Comparison of ENCODE assay signal across 8 cellular contexts in genomic region chr22:48492371-48493320, GRCh38.
DNase-seq lines count a peak whose midpoint lies in the region; ATAC-seq, FAIRE-seq and TF ChIP-seq lines count a peak whose summit lies in the region.

No MANE protein-coding gene starts in this region.

- no peak overlapping the region for H3K23ac ChIP-seq in H1 (ENCODE audit: insufficient read length)

- no peak overlapping the region for H3K27ac ChIP-seq in SJSA1
- H3K27ac ChIP-seq in H1 (ENCODE audit: low read depth, low read length) = no peak overlapping the region
- H3K27ac ChIP-seq in tibial nerve = peak overlapping the region in 1 of 4 donors; percentile 34

- H4K20me1 ChIP-seq in H1 (replicated peaks in 1 of 2; ENCODE audit: control insufficient read depth in 1 of 2, insufficient read depth in 2 of 2, low read length in 2 of 2) = peaks cover 16 to 25% of the 10 kb centered on the region in 2 experiments

- no peak overlapping the region for H3K4me3 Mint-ChIP-seq in memory B cell

- peaks cover 7% of the 10 kb centered on the region for H3K4me1 Mint-ChIP-seq in memory B cell

- H4K91ac ChIP-seq in H1 (replicated peaks; ENCODE audit: insufficient read length, low read length) = no peak overlapping the region

- CTCF ChIA-PET in H1 (lab: Charles Lee; ENCODE audit: partially characterized antibody) = interaction anchor here (0.6 to 2.0 kb wide), 29 partner anchors 8 to 1666 kb away, joined by 3 to 8 read pairs (median 3); no protein-coding TSS in a partner anchor

- peaks cover 4% of the 10 kb centered on the region for H3K9me3 ChIP-seq in SJSA1 (replicated peaks)
- no peaks in the 10 kb centered on the region for H3K9me3 ChIP-seq in H1 (ENCODE audit: insufficient read depth in 2 of 2, low read depth in 1 of 2, low read length in 1 of 2)
- H3K9me3 ChIP-seq in tibial nerve = no peaks in the 10 kb centered on the region

- peaks cover 20% of the 10 kb centered on the region for H3K36me3 ChIP-seq in SJSA1
- H3K36me3 ChIP-seq in H1 (ENCODE audit: control insufficient read depth in 2 of 4, insufficient read depth in 4 of 4, low read length in 3 of 4) = no peaks in the 10 kb centered on the region
- H3K36me3 ChIP-seq in tibial nerve = no peaks in the 10 kb centered on the region

- H3K27ac Mint-ChIP-seq in memory B cell = no peak overlapping the region

- no peak overlapping the region for H2BK120ac ChIP-seq in H1 (replicated peaks; ENCODE audit: low read depth, low read length)

- no peak overlapping the region for H2AK5ac ChIP-seq in H1 (ENCODE audit: low read depth, low read length)

- no peak overlapping the region for H3K4ac ChIP-seq in H1 (replicated peaks; ENCODE audit: insufficient read length, low read depth, low read length)

- TF ChIP-seq CTCF in H1 (IDR thresholded peaks at IDR 0.05; ENCODE audit: control extremely low read depth in 1 of 3, insufficient read depth in 1 of 3, low read depth in 1 of 3, low read length in 3 of 3) = peak; percentile 70 to 80 (median 77)
- peak; percentile 65 to 82 (median 76) for TF ChIP-seq CTCF in tibial nerve (IDR thresholded peaks at IDR 0.05)

- POLR2A ChIA-PET in H1 (lab: Charles Lee; ENCODE audit: partially characterized antibody) = no interaction called here

- no peaks in the 10 kb centered on the region for H3K9me3 Mint-ChIP-seq in memory B cell

- 53% methylated on average over 19 of the region's 19 CpGs; no CpG with 5 or more reads in 1 of the 2 experiments for WGBS in H1 (ENCODE audit: extremely low coverage in 1 of 2, insufficient coverage in 1 of 2, insufficient read length in 1 of 2, insufficient replicate concordance in 2 of 2, low coverage in 1 of 2, low lambda C conversion rate in 2 of 2, missing lambda C conversion rate in 1 of 2), 2 experiments
- WGBS in tibial nerve, 2 donors = 36 to 37% methylated on average over 19 of the region's 19 CpGs

- TF ChIP-seq RAD21 in H1 (IDR thresholded peaks at IDR 0.05 in 1 of 2, conservative IDR thresholded peaks at IDR 0.05 in 1 of 2; ENCODE audit: low read depth in 2 of 2, low read length in 2 of 2) = peak; percentile 93 to 95

- H2BK12ac ChIP-seq in H1 (ENCODE audit: low read depth, low read length) = no peak overlapping the region

- no peak overlapping the region for H2BK5ac ChIP-seq in H1 (ENCODE audit: low read depth, low read length)

- no peak overlapping the region for H3K9ac ChIP-seq in H1 (replicated peaks in 1 of 4; ENCODE audit: extremely low read depth in 1 of 4, low read depth in 3 of 4, low read length in 3 of 4)

- peaks cover 0 to 54% of the 10 kb centered on the region in 2 experiments; a peak in 2 of 4 replicates for H3K79me2 ChIP-seq in H1 (ENCODE audit: control insufficient read depth in 1 of 2, insufficient read depth in 2 of 2, low read length in 2 of 2)

- no peaks in the 10 kb centered on the region for H3K36me3 Mint-ChIP-seq in memory B cell

- H3K27me3 ChIP-seq in SJSA1 (replicated peaks) (no peaks in the 10 kb centered on the region), H1 (replicated peaks in 1 of 4; ENCODE audit: control insufficient read depth in 3 of 4, extremely low read depth in 1 of 4, insufficient read depth in 3 of 4, low read length in 3 of 4) (peaks cover 0 to 10% (median 7%) of the 10 kb centered on the region in 4 experiments; a peak in 5 of 7 replicates), tibial nerve (peaks cover 0 to 22% of the 10 kb centered on the region in 2 donors)

- H4K5ac ChIP-seq in H1 (ENCODE audit: insufficient read length, low read depth, low read length) = no peak overlapping the region

- no peak overlapping the region for H2BK20ac ChIP-seq in H1 (ENCODE audit: low read length)

- TF ChIP-seq EP300 in H1 (IDR thresholded peaks at IDR 0.05; ENCODE audit: borderline replicate concordance in 1 of 2, low read depth in 2 of 2, low read length in 2 of 2) = no peak
- no peak for TF ChIP-seq EP300 in tibial nerve (IDR thresholded peaks at IDR 0.05)

- ATAC-seq in memory B cell (ENCODE audit: low read depth) (peak; percentile 60), GM21786 (IDR thresholded peaks at IDR 0.05; ENCODE audit: unreplicated experiment) (no peak)

- peaks cover 13% of the 10 kb centered on the region for H3K23me2 ChIP-seq in H1 (ENCODE audit: low read depth, low read length)

- H2BK15ac ChIP-seq in H1 (ENCODE audit: low read length) = no peak overlapping the region

- H3K4me2 ChIP-seq in H1 (ENCODE audit: insufficient read depth in 1 of 2, low read depth in 2 of 2, low read length in 2 of 2) = no peak overlapping the region; a peak in 1 of 4 replicates

- peaks cover 17% of the 10 kb centered on the region for H3K79me1 ChIP-seq in H1 (ENCODE audit: low read depth, low read length)

- peaks cover 23% of the 10 kb centered on the region for H3K27me3 Mint-ChIP-seq in memory B cell

- H3K4me3 ChIP-seq in SJSA1 (no peak overlapping the region), H1 (ENCODE audit: extremely low read depth in 1 of 4, insufficient read depth in 2 of 4, low read depth in 3 of 4, low read length in 4 of 4) (no peak overlapping the region; a peak in 1 of 8 replicates), tibial nerve (no peak overlapping the region)

- H2AFZ ChIP-seq in H1 (ENCODE audit: low read length) = no peak overlapping the region

- H3K4me1 ChIP-seq in SJSA1 (replicated peaks) (peaks cover 25% of the 10 kb centered on the region), H1 (replicated peaks in 1 of 4; ENCODE audit: control insufficient read depth in 3 of 4, insufficient read depth in 4 of 4, low read length in 3 of 4) (peaks cover 0 to 20% (median 11%) of the 10 kb centered on the region in 4 experiments; a peak in 6 of 7 replicates), tibial nerve (peaks cover 0 to 35% (median 4%) of the 10 kb centered on the region in 4 donors)

- no peak overlapping the region for H3K18ac ChIP-seq in H1 (ENCODE audit: extremely low read depth, low read length)

- TF ChIP-seq POLR2A in H1 (IDR thresholded peaks at IDR 0.05; ENCODE audit: control extremely low read depth in 1 of 2, low read depth in 2 of 2, low read length in 2 of 2) = no peak
- no peak for TF ChIP-seq POLR2A in tibial nerve (IDR thresholded peaks at IDR 0.05)

- H3K14ac ChIP-seq in H1 (ENCODE audit: insufficient read length) = no peak overlapping the region

- DNase-seq in activated T-cell treated with anti-CD3 and anti-CD28 coated beads for 24 hours (ENCODE audit: low read depth) (peak; percentile 6), M059J (ENCODE audit: low read depth) (peak; percentile 44), SJSA1 (ENCODE audit: low read depth in 1 of 2, low spot score in 2 of 2) (peak; percentile 76 to 77), H1 (ENCODE audit: low read depth in 1 of 2, low spot score in 2 of 2) (peak in 1 of 2 experiments; percentile 70), memory B cell (ENCODE audit: low spot score in 2 of 2) (peak; percentile 35 to 42), tibial nerve (ENCODE audit: low spot score in 2 of 2) (peak; percentile 46 to 75)
- no peak for DNase-seq in activated T-cell treated with anti-CD3 and anti-CD28 coated beads, Interleukin-2, amount 50 U/mL, for 1 hour

- FAIRE-seq in H1 (lab: Jason Lieb, UNC) = peak; percentile 86

- no peak overlapping the region for H4K8ac ChIP-seq in H1 (ENCODE audit: extremely low read depth, insufficient read depth, low read length)

- no peak overlapping the region for H3K56ac ChIP-seq in H1 (replicated peaks; ENCODE audit: insufficient read length, low read depth, low read length)

TF ChIP-seq in H1, 55 proteins besides CTCF, POLR2A, EP300 and RAD21:
- TF ChIP-seq SIN3A (conservative IDR thresholded peaks at IDR 0.05 in 1 of 2, IDR thresholded peaks at IDR 0.05 in 1 of 2; ENCODE audit: low read depth in 1 of 2, low read length in 2 of 2) = peak in 1 of 2 experiments; percentile 64; a peak in 1 of 4 replicates
- no peak for TF ChIP-seq TBP (IDR thresholded peaks at IDR 0.05; ENCODE audit: low read depth, low read length)
- TF ChIP-seq, protein P1, sequence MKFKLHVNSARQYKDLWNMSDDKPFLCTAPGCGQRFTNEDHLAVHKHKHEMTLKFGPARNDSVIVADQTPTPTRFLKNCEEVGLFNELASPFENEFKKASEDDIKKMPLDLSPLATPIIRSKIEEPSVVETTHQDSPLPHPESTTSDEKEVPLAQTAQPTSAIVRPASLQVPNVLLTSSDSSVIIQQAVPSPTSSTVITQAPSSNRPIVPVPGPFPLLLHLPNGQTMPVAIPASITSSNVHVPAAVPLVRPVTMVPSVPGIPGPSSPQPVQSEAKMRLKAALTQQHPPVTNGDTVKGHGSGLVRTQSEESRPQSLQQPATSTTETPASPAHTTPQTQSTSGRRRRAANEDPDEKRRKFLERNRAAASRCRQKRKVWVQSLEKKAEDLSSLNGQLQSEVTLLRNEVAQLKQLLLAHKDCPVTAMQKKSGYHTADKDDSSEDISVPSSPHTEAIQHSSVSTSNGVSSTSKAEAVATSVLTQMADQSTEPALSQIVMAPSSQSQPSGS (IDR thresholded peaks at IDR 0.05; ENCODE audit: low read length) = no peak
- 0 out of 2 replicates have a peak, but pooled peaks have one; percentile 3 for TF ChIP-seq TCF12 (IDR thresholded peaks at IDR 0.05; ENCODE audit: low read depth, low read length)
- TF ChIP-seq GABPA (IDR thresholded peaks at IDR 0.05; ENCODE audit: borderline replicate concordance, insufficient read depth, low read length) = no peak
- TF ChIP-seq EZH2 (IDR thresholded peaks at IDR 0.05; ENCODE audit: low read depth, low read length, severe bottlenecking) = no peak
- no peak for TF ChIP-seq FOSL1 (IDR thresholded peaks at IDR 0.05; ENCODE audit: insufficient read depth, low read depth, low read length)
- no peak for TF ChIP-seq RBBP5 (IDR thresholded peaks at IDR 0.05; ENCODE audit: borderline replicate concordance, low read depth, low read length)
- no peak for TF ChIP-seq MAFK (IDR thresholded peaks at IDR 0.05; ENCODE audit: low read depth, low read length)
- no peak for TF ChIP-seq KDM4A (IDR thresholded peaks at IDR 0.05; ENCODE audit: low read depth, low read length, severe bottlenecking)
